In genomic region chr10:43403911-43404674, GRCh38 we compare ENCODE assay signal across 9 cellular contexts. TPM values are rescaled to one million over a fixed set of nuclear protein-coding genes. Genes with fewer than 3 reads are reported as not detected.
DNase-seq lines count a peak whose midpoint lies in the region; ATAC-seq, FAIRE-seq and TF ChIP-seq lines count a peak whose summit lies in the region.
"Had no signal": no experiment of that assay in that cellular context is flagged by ENCODE, and none has a peak within 500 bp of the region (broad histone marks: within the 10 kb centered on the region; RNA-seq: fewer than 3 reads in every experiment).

No MANE protein-coding gene starts in this region.

- H3K36me3 ChIP-seq in HepG2 (replicated peaks in 1 of 2; ENCODE audit: control insufficient read depth in 1 of 2, insufficient read depth in 2 of 2, low read length in 2 of 2) (peaks cover 0 to 13% of the 10 kb centered on the region in 2 experiments; a peak in 2 of 5 replicates), right lobe of liver (no peaks in the 10 kb centered on the region), keratinocyte (ENCODE audit: control insufficient read depth in 2 of 2, extremely low read depth in 1 of 2, insufficient read depth in 2 of 2, low read length in 2 of 2) (peaks cover 3 to 19% of the 10 kb centered on the region in 2 experiments), upper lobe of right lung (peaks cover 20% of the 10 kb centered on the region), sigmoid colon (peaks cover 0 to 5% (median 2%) of the 10 kb centered on the region in 4 donors)
- H3K36me3 ChIP-seq: thyroid gland had no signal

- FAIRE-seq in HepG2 (lab: Jason Lieb, UNC): no peak
- no peak for FAIRE-seq in keratinocyte (lab: Jason Lieb, UNC)

- TF ChIP-seq EP300 in HepG2 (IDR thresholded peaks at IDR 0.05; ENCODE audit: low read depth in 2 of 2, low read length in 2 of 2) (no peak), HepG2 (CRISPR knock-in tag; IDR thresholded peaks at IDR 0.05; ENCODE audit: borderline replicate concordance) (no peak), sigmoid colon (IDR thresholded peaks at IDR 0.05) (no peak)

- H3K4me2 ChIP-seq in HepG2 (ENCODE audit: low read depth, low read length) (peak overlapping the region; percentile 94), keratinocyte (ENCODE audit: control insufficient read depth, extremely low read depth, insufficient read depth, low read depth, low read length) (peak overlapping the region; percentile 68)

- TF ChIP-seq POLR2A in HepG2 (IDR thresholded peaks at IDR 0.05; ENCODE audit: insufficient read depth in 1 of 2, low read depth in 2 of 2, low read length in 2 of 2) (peak in 1 of 2 experiments; percentile 20; a peak in 1 of 4 replicates), right lobe of liver (IDR thresholded peaks at IDR 0.05) (no peak), sigmoid colon (IDR thresholded peaks at IDR 0.05) (no peak)

- H3K36me3 Mint-ChIP-seq in T-cell: peaks cover 18% of the 10 kb centered on the region

- in situ Hi-C loops in HepG2 (cut with HindIII; ENCODE audit: extremely low pct_ligation_motif_present, low pct_unique_long_range_greater_than_20kb): loop anchor here (25.0 kb wide), 1 partner anchor 1558 kb away; the partner anchor contains the start of gene RASSF4

- H2AFZ ChIP-seq in HepG2 (ENCODE audit: low read length) (no peak overlapping the region), keratinocyte (ENCODE audit: control insufficient read depth, low read length) (no peak overlapping the region)

- H3K9me3 ChIP-seq in HepG2 (ENCODE audit: low read length): no peaks in the 10 kb centered on the region
- peaks cover 0 to 2% (median 0%) of the 10 kb centered on the region in 4 donors for H3K9me3 ChIP-seq in right lobe of liver
- H3K9me3 ChIP-seq in keratinocyte (ENCODE audit: control insufficient read depth, low read depth, low read length): no peaks in the 10 kb centered on the region
- H3K9me3 ChIP-seq in upper lobe of right lung: no peaks in the 10 kb centered on the region
- H3K9me3 ChIP-seq in sigmoid colon: no peaks in the 10 kb centered on the region
- H3K9me3 ChIP-seq: thyroid gland had no signal

- no peak for ATAC-seq in HepG2
- ATAC-seq in right lobe of liver: no peak
- ATAC-seq in T-cell (replicated peaks in 1 of 4): no peak
- ATAC-seq in upper lobe of right lung: no peak
- ATAC-seq in HG03521 (IDR thresholded peaks at IDR 0.05; ENCODE audit: unreplicated experiment): no peak

- TF ChIP-seq CTCF in HepG2 (CRISPR knock-in tag; IDR thresholded peaks at IDR 0.05) (no peak), right lobe of liver (IDR thresholded peaks at IDR 0.05) (no peak), keratinocyte (optimal IDR thresholded peaks at IDR 0.05 in 1 of 3, IDR thresholded peaks at IDR 0.05 in 1 of 3, conservative IDR thresholded peaks at IDR 0.05 in 1 of 3; ENCODE audit: extremely low read depth in 1 of 3, insufficient read depth in 2 of 3, low read length in 3 of 3) (no peak), upper lobe of right lung (IDR thresholded peaks at IDR 0.05) (no peak), sigmoid colon (IDR thresholded peaks at IDR 0.05) (no peak)

- POLR2A ChIA-PET in HepG2 (lab: Yijun Ruan, JAX) (interaction anchor here (1.3 kb wide), 1 partner anchor 9 kb away, joined by 3 read pairs; no protein-coding TSS in a partner anchor), T-cell (lab: Charles Lee) (interaction anchor here (0.6 to 0.7 kb wide), 4 partner anchors 12 to 252 kb away, joined by 3 to 6 read pairs (median 4); no protein-coding TSS in a partner anchor)

- no peak for DNase-seq in HepG2 (ENCODE audit: low spot score)
- DNase-seq in right lobe of liver: no peak
- DNase-seq in T-cell: no peak
- no peak for DNase-seq in keratinocyte (ENCODE audit: low read depth, low spot score)
- DNase-seq in upper lobe of right lung: no peak
- DNase-seq in sigmoid colon: no peak
- no peak for DNase-seq in COR-L47 (lab: John Stamatoyannopoulos, UW)
- DNase-seq: thyroid gland had no signal

- H3K9ac ChIP-seq in HepG2 (ENCODE audit: insufficient read depth, low read depth, low read length): peak overlapping the region; percentile 44; the same call in 1 of the 2 replicates
- H3K9ac ChIP-seq in keratinocyte (ENCODE audit: control insufficient read depth, extremely low read depth, insufficient read depth, low read length): no peak overlapping the region

- WGBS in HepG2 (ENCODE audit: low lambda C conversion rate): 40% methylated on average over 13 of the region's 13 CpGs
- 61% methylated on average over 10 of the region's 13 CpGs for WGBS in right lobe of liver (ENCODE audit: insufficient coverage, low coverage, low lambda C conversion rate, missing lambda C conversion rate)
- 33 to 60% methylated on average over 13 of the region's 13 CpGs for WGBS in sigmoid colon, 2 donors

- CTCF ChIA-PET in HepG2 (lab: Yijun Ruan, JAX; ENCODE audit: low intra/inter-chr PET ratio, low total read pairs) (no interaction called here), T-cell (lab: Charles Lee) (interaction anchor here in 1 of 2 donors (0.5 to 0.7 kb wide), 2 partner anchors 23 to 110 kb away, joined by 3 read pairs; no protein-coding TSS in a partner anchor)

- TF ChIP-seq RAD21 in HepG2 (CRISPR knock-in tag; IDR thresholded peaks at IDR 0.05): no peak

- H3K4me3 ChIP-seq in HepG2 (replicated peaks in 1 of 3; ENCODE audit: insufficient read depth in 1 of 3, low read depth in 2 of 3, low read length in 3 of 3) (peak overlapping the region in 2 of 3 experiments; percentile 63 to 86; a peak in 3 of 6 replicates), right lobe of liver (no peak overlapping the region), keratinocyte (ENCODE audit: control insufficient read depth in 2 of 3, extremely low read depth in 1 of 3, insufficient read depth in 2 of 3, low read depth in 1 of 3, low read length in 3 of 3) (peak overlapping the region in 1 of 3 experiments; percentile 25), upper lobe of right lung (peak overlapping the region; percentile 30), sigmoid colon (no peak overlapping the region)
- H3K4me3 ChIP-seq: thyroid gland had no signal

- peak overlapping the region; percentile 87 to 95 for H3K27ac Mint-ChIP-seq in T-cell

- H3K4me1 ChIP-seq in HepG2 (ENCODE audit: insufficient read depth, low read length) (peaks cover 72% of the 10 kb centered on the region), right lobe of liver (peaks cover 0 to 75% (median 34%) of the 10 kb centered on the region in 4 donors), keratinocyte (ENCODE audit: control insufficient read depth, extremely low read depth, insufficient read depth, low read length) (peaks cover 55% of the 10 kb centered on the region), upper lobe of right lung (peaks cover 67% of the 10 kb centered on the region), sigmoid colon (peaks cover 0 to 72% (median 58%) of the 10 kb centered on the region in 4 donors)

- no TSS peak for BruUV-seq in HepG2 (replicated peaks; lab: Mats Ljungman, UMichigan)

- H3K9me3 Mint-ChIP-seq in T-cell: no peaks in the 10 kb centered on the region

- dilution Hi-C loops in keratinocyte (cut with MboI; ENCODE audit: extremely low pct_ligation_motif_present, low sequenced_read_pairs): no loop called here

- H3K4me3 Mint-ChIP-seq in T-cell: peak overlapping the region; percentile 87 to 97 (median 94)

- peak overlapping the region; percentile 100 for H3K27ac ChIP-seq in HepG2 (ENCODE audit: extremely low read length, insufficient read depth, low read length)
- no peak overlapping the region for H3K27ac ChIP-seq in right lobe of liver
- peak overlapping the region; percentile 17 for H3K27ac ChIP-seq in keratinocyte (ENCODE audit: control insufficient read depth, insufficient read depth, low read length)
- H3K27ac ChIP-seq in upper lobe of right lung: no peak overlapping the region
- H3K27ac ChIP-seq in sigmoid colon: peak overlapping the region in 2 of 4 donors; percentile 0 to 14
- H3K27ac ChIP-seq: thyroid gland had no signal

- H4K20me1 ChIP-seq in HepG2 (ENCODE audit: insufficient read depth, low read length) (peaks cover 85% of the 10 kb centered on the region), keratinocyte (ENCODE audit: control insufficient read depth, extremely low read depth, insufficient read depth, low read length) (peaks cover 46% of the 10 kb centered on the region)

- H3K27me3 Mint-ChIP-seq in T-cell: no peaks in the 10 kb centered on the region

- intact Hi-C loops in HepG2 (cut with micrococcal nuclease; ENCODE audit: unreplicated experiment): no loop called here
- intact Hi-C loops in right lobe of liver (cut with DNase I): no loop called here
- intact Hi-C loops in upper lobe of right lung (cut with DNase I): no loop called here
- intact Hi-C loops in sigmoid colon (cut with DNase I): no loop called here

- H3K27me3 ChIP-seq in HepG2 (ENCODE audit: control insufficient read depth in 1 of 2, insufficient read depth in 2 of 2, low read length in 2 of 2): no peaks in the 10 kb centered on the region; a peak in 1 of 5 replicates
- no peaks in the 10 kb centered on the region for H3K27me3 ChIP-seq in right lobe of liver
- no peaks in the 10 kb centered on the region for H3K27me3 ChIP-seq in keratinocyte (ENCODE audit: control insufficient read depth, extremely low read depth, insufficient read depth, low read length)
- H3K27me3 ChIP-seq in upper lobe of right lung: no peaks in the 10 kb centered on the region
- no peaks in the 10 kb centered on the region for H3K27me3 ChIP-seq in sigmoid colon
- H3K27me3 ChIP-seq: thyroid gland had no signal

- H3K79me2 ChIP-seq in HepG2 (ENCODE audit: insufficient read depth, low read length) (peaks cover 96% of the 10 kb centered on the region), keratinocyte (ENCODE audit: control insufficient read depth, insufficient read depth, low read length) (peaks cover 95% of the 10 kb centered on the region)

- H3K9me1 ChIP-seq in keratinocyte (ENCODE audit: control insufficient read depth, extremely low read depth, insufficient read depth, low read length): no peaks in the 10 kb centered on the region

- H3K4me1 Mint-ChIP-seq in T-cell: peaks cover 68 to 85% (median 68%) of the 10 kb centered on the region in 3 donors

RNA-seq across cellular contexts. Expression of gene HNRNPF, which starts 4.9 kb away (rescaled TPM):
- total RNA-seq in HepG2 (2016; rRNA removed; fragmentation: Illumina TruSeq; extraction: Trizol) (308 and 449 TPM in 2 replicates), right lobe of liver (100 to 1,000 TPM; 106 to 160 (median 121) TPM), T-cell (100 to 1,000 TPM; 124 to 224 (median 206) TPM), upper lobe of right lung (183 TPM), sigmoid colon (100 to 1,000 TPM; 101 to 185 (median 150) TPM)
- 44.9 and 49.9 TPM in 2 replicates for total RNA-seq in HepG2 (2016; cell fraction: cytosol; rRNA removed; fragmentation: Illumina TruSeq; extraction: Trizol; ENCODE audit: low read depth)
- 322 and 435 TPM in 2 replicates for total RNA-seq in HepG2 (2016; cell fraction: insoluble cytoplasmic fraction; rRNA removed; fragmentation: Illumina TruSeq; extraction: Trizol)
- total RNA-seq in HepG2 (2016; cell fraction: membrane; rRNA removed; fragmentation: Illumina TruSeq; extraction: Trizol): 123 and 131 TPM in 2 replicates
- total RNA-seq in HepG2 (2016; cell fraction: nucleus; rRNA removed; fragmentation: Illumina TruSeq; extraction: Trizol): 111 and 121 TPM in 2 replicates
- polyA plus RNA-seq in HepG2 (2011; rRNA removed) (166 and 177 TPM in 2 replicates), keratinocyte (164 to 238 TPM (median 230 TPM) in 3 replicates), sigmoid colon (100 to 1,000 TPM; 117 to 194 (median 134) TPM)
- polyA plus RNA-seq in HepG2 (2011; cell fraction: cytosol; rRNA removed): 147 and 166 TPM in 2 replicates
- polyA plus RNA-seq in HepG2 (2011; cell fraction: nucleus; rRNA removed): 137 and 153 TPM in 2 replicates
- polyA plus RNA-seq in HepG2 (2012): 134 and 169 TPM in 2 replicates
- 19.5 and 22.4 TPM in 2 replicates for polyA plus RNA-seq in HepG2 (2016; cell fraction: cytosol; fragmentation: Illumina TruSeq; extraction: Trizol; ENCODE audit: low read depth)
- polyA plus RNA-seq in HepG2 (2016; cell fraction: insoluble cytoplasmic fraction; fragmentation: Illumina TruSeq; extraction: Trizol; ENCODE audit: low read depth): 388 and 410 TPM in 2 replicates
- 49.0 and 51.7 TPM in 2 replicates for polyA plus RNA-seq in HepG2 (2016; cell fraction: membrane; fragmentation: Illumina TruSeq; extraction: Trizol; ENCODE audit: low read depth)
- 178 and 179 TPM in 2 replicates for polyA plus RNA-seq in HepG2 (2016; cell fraction: nucleus; fragmentation: Illumina TruSeq; extraction: Trizol; ENCODE audit: insufficient read depth, low read depth)
- polyA minus RNA-seq in HepG2 (2011; rRNA and poly(A)+ RNA removed; ENCODE audit: low replicate concordance): 271 and 284 TPM in 2 replicates
- 121 and 128 TPM in 2 replicates for polyA minus RNA-seq in HepG2 (2011; cell fraction: cytosol; rRNA and poly(A)+ RNA removed)
- polyA minus RNA-seq in HepG2 (2011; cell fraction: nucleus; rRNA and poly(A)+ RNA removed): 64.2 and 75.8 TPM in 2 replicates
- 149 TPM for polyA plus RNA-seq in keratinocyte (2011; ENCODE audit: low read depth)
- polyA plus RNA-seq in keratinocyte (2011; cell fraction: cytosol; rRNA removed): 154 and 156 TPM in 2 replicates
- 171 and 186 TPM in 2 replicates for polyA plus RNA-seq in keratinocyte (2011; cell fraction: nucleus; rRNA removed)
- 128 and 184 TPM in 2 replicates for polyA plus RNA-seq in keratinocyte (2012; ENCODE audit: low replicate concordance)
- 160 to 224 TPM (median 169 TPM) in 3 replicates for polyA minus RNA-seq in keratinocyte
- 138 TPM for polyA minus RNA-seq in keratinocyte (2011; cell fraction: cytosol; rRNA and poly(A)+ RNA removed)
- 79.5 and 115 TPM in 2 replicates for polyA minus RNA-seq in keratinocyte (2011; cell fraction: nucleus; rRNA and poly(A)+ RNA removed)

RNA-seq across cellular contexts. Expression of gene FXYD4, which starts 32.7 kb away (rescaled TPM):
- total RNA-seq in HepG2 (2016; rRNA removed; fragmentation: Illumina TruSeq; extraction: Trizol): not detected in 2 replicates
- not detected in 2 replicates for total RNA-seq in HepG2 (2016; cell fraction: cytosol; rRNA removed; fragmentation: Illumina TruSeq; extraction: Trizol; ENCODE audit: low read depth)
- total RNA-seq in HepG2 (2016; cell fraction: insoluble cytoplasmic fraction; rRNA removed; fragmentation: Illumina TruSeq; extraction: Trizol): not detected in 2 replicates
- not detected in 2 replicates for total RNA-seq in HepG2 (2016; cell fraction: membrane; rRNA removed; fragmentation: Illumina TruSeq; extraction: Trizol)
- total RNA-seq in HepG2 (2016; cell fraction: nucleus; rRNA removed; fragmentation: Illumina TruSeq; extraction: Trizol): not detected in 2 replicates
- polyA plus RNA-seq in HepG2 (2011; rRNA removed): not detected in 2 replicates
- polyA plus RNA-seq in HepG2 (2011; cell fraction: cytosol; rRNA removed): not detected in 2 replicates
- not detected in 2 replicates for polyA plus RNA-seq in HepG2 (2011; cell fraction: nucleus; rRNA removed)
- not detected in 2 replicates for polyA plus RNA-seq in HepG2 (2012)
- not detected in 2 replicates for polyA plus RNA-seq in HepG2 (2016; cell fraction: cytosol; fragmentation: Illumina TruSeq; extraction: Trizol; ENCODE audit: low read depth)
- not detected in 2 replicates for polyA plus RNA-seq in HepG2 (2016; cell fraction: insoluble cytoplasmic fraction; fragmentation: Illumina TruSeq; extraction: Trizol; ENCODE audit: low read depth)
- not detected in 2 replicates for polyA plus RNA-seq in HepG2 (2016; cell fraction: membrane; fragmentation: Illumina TruSeq; extraction: Trizol; ENCODE audit: low read depth)
- not detected in 2 replicates for polyA plus RNA-seq in HepG2 (2016; cell fraction: nucleus; fragmentation: Illumina TruSeq; extraction: Trizol; ENCODE audit: insufficient read depth, low read depth)
- 0.21 TPM in 1 of 2 replicates, not detected in the other for polyA minus RNA-seq in HepG2 (2011; rRNA and poly(A)+ RNA removed; ENCODE audit: low replicate concordance)
- not detected in 2 replicates for polyA minus RNA-seq in HepG2 (2011; cell fraction: cytosol; rRNA and poly(A)+ RNA removed)
- not detected in 2 replicates for polyA minus RNA-seq in HepG2 (2011; cell fraction: nucleus; rRNA and poly(A)+ RNA removed)
- total RNA-seq in right lobe of liver: not detected
- not detected for total RNA-seq in T-cell
- not detected in 3 replicates for polyA plus RNA-seq in keratinocyte
- polyA plus RNA-seq in keratinocyte (2011; ENCODE audit: low read depth): not detected
- not detected in 2 replicates for polyA plus RNA-seq in keratinocyte (2011; cell fraction: cytosol; rRNA removed)
- polyA plus RNA-seq in keratinocyte (2011; cell fraction: nucleus; rRNA removed): not detected in 2 replicates
- polyA plus RNA-seq in keratinocyte (2012; ENCODE audit: low replicate concordance): not detected in 2 replicates
- not detected in 3 replicates for polyA minus RNA-seq in keratinocyte
- polyA minus RNA-seq in keratinocyte (2011; cell fraction: cytosol; rRNA and poly(A)+ RNA removed): not detected
- polyA minus RNA-seq in keratinocyte (2011; cell fraction: nucleus; rRNA and poly(A)+ RNA removed): not detected in 2 replicates
- 1.1 TPM for total RNA-seq in upper lobe of right lung
- not detected for total RNA-seq in sigmoid colon
- not detected for polyA plus RNA-seq in sigmoid colon
- total RNA-seq: thyroid gland had no signal

RNA-seq across cellular contexts. Expression of gene ZNF487, which starts 32.8 kb away (rescaled TPM):
- total RNA-seq in HepG2 (2016; rRNA removed; fragmentation: Illumina TruSeq; extraction: Trizol) (6.1 and 7.4 TPM in 2 replicates), right lobe of liver (1 to 10 TPM; 1.4 to 3.0 (median 1.8) TPM), T-cell (1 to 10 TPM; 3.2 to 8.5 (median 5.2) TPM), upper lobe of right lung (5.6 TPM), sigmoid colon (10 to 100 TPM in 3 of 4 donors, 1 to 10 TPM in 1; 6.1 to 21.6 (median 13.3) TPM)
- 3.3 and 6.4 TPM in 2 replicates for total RNA-seq in HepG2 (2016; cell fraction: cytosol; rRNA removed; fragmentation: Illumina TruSeq; extraction: Trizol; ENCODE audit: low read depth)
- total RNA-seq in HepG2 (2016; cell fraction: insoluble cytoplasmic fraction; rRNA removed; fragmentation: Illumina TruSeq; extraction: Trizol): 6.3 and 8.8 TPM in 2 replicates
- 5.5 and 7.7 TPM in 2 replicates for total RNA-seq in HepG2 (2016; cell fraction: membrane; rRNA removed; fragmentation: Illumina TruSeq; extraction: Trizol)
- total RNA-seq in HepG2 (2016; cell fraction: nucleus; rRNA removed; fragmentation: Illumina TruSeq; extraction: Trizol): 3.5 and 6.0 TPM in 2 replicates
- polyA plus RNA-seq in HepG2 (2011; rRNA removed) (6.6 and 8.8 TPM in 2 replicates), keratinocyte (3.6 to 5.1 TPM (median 4.1 TPM) in 3 replicates), sigmoid colon (1 to 10 TPM; 5.3 to 6.6 (median 6.5) TPM)
- 3.6 and 5.2 TPM in 2 replicates for polyA plus RNA-seq in HepG2 (2011; cell fraction: cytosol; rRNA removed)
- polyA plus RNA-seq in HepG2 (2011; cell fraction: nucleus; rRNA removed): 1.8 and 13.7 TPM in 2 replicates
- polyA plus RNA-seq in HepG2 (2012): 2.6 and 3.3 TPM in 2 replicates
- polyA plus RNA-seq in HepG2 (2016; cell fraction: cytosol; fragmentation: Illumina TruSeq; extraction: Trizol; ENCODE audit: low read depth): 5.4 and 5.7 TPM in 2 replicates
- polyA plus RNA-seq in HepG2 (2016; cell fraction: insoluble cytoplasmic fraction; fragmentation: Illumina TruSeq; extraction: Trizol; ENCODE audit: low read depth): 5.9 and 7.2 TPM in 2 replicates
- polyA plus RNA-seq in HepG2 (2016; cell fraction: membrane; fragmentation: Illumina TruSeq; extraction: Trizol; ENCODE audit: low read depth): 6.0 and 8.7 TPM in 2 replicates
- 4.2 and 8.8 TPM in 2 replicates for polyA plus RNA-seq in HepG2 (2016; cell fraction: nucleus; fragmentation: Illumina TruSeq; extraction: Trizol; ENCODE audit: insufficient read depth, low read depth)
- 3.5 and 7.7 TPM in 2 replicates for polyA minus RNA-seq in HepG2 (2011; rRNA and poly(A)+ RNA removed; ENCODE audit: low replicate concordance)
- 1.1 and 1.7 TPM in 2 replicates for polyA minus RNA-seq in HepG2 (2011; cell fraction: cytosol; rRNA and poly(A)+ RNA removed)
- 4.8 and 6.7 TPM in 2 replicates for polyA minus RNA-seq in HepG2 (2011; cell fraction: nucleus; rRNA and poly(A)+ RNA removed)
- polyA plus RNA-seq in keratinocyte (2011; ENCODE audit: low read depth): 1.0 TPM
- 4.0 and 4.6 TPM in 2 replicates for polyA plus RNA-seq in keratinocyte (2011; cell fraction: cytosol; rRNA removed)
- 4.2 and 6.3 TPM in 2 replicates for polyA plus RNA-seq in keratinocyte (2011; cell fraction: nucleus; rRNA removed)
- 1.7 and 2.3 TPM in 2 replicates for polyA plus RNA-seq in keratinocyte (2012; ENCODE audit: low replicate concordance)
- polyA minus RNA-seq in keratinocyte: 1.6 to 24.1 TPM (median 1.6 TPM) in 3 replicates
- polyA minus RNA-seq in keratinocyte (2011; cell fraction: cytosol; rRNA and poly(A)+ RNA removed): 5.6 TPM
- 6.1 and 6.3 TPM in 2 replicates for polyA minus RNA-seq in keratinocyte (2011; cell fraction: nucleus; rRNA and poly(A)+ RNA removed)

Comparison
In these comparisons a context has a peak if more than half of its experiments do, and no peak if none do; other contexts are left out.
1. H3K27ac ChIP-seq: peak in HepG2 (single experiment) and keratinocyte (single experiment); none in right lobe of liver (0 of 3) and upper lobe of right lung (single experiment).
2. H3K4me3 ChIP-seq: peak in HepG2 (2 of 3) and upper lobe of right lung (single experiment); none in right lobe of liver (0 of 3) and sigmoid colon (0 of 4).